Comparison of ENCODE assay signal across 11 cellular contexts in the genomic region with DNA sequence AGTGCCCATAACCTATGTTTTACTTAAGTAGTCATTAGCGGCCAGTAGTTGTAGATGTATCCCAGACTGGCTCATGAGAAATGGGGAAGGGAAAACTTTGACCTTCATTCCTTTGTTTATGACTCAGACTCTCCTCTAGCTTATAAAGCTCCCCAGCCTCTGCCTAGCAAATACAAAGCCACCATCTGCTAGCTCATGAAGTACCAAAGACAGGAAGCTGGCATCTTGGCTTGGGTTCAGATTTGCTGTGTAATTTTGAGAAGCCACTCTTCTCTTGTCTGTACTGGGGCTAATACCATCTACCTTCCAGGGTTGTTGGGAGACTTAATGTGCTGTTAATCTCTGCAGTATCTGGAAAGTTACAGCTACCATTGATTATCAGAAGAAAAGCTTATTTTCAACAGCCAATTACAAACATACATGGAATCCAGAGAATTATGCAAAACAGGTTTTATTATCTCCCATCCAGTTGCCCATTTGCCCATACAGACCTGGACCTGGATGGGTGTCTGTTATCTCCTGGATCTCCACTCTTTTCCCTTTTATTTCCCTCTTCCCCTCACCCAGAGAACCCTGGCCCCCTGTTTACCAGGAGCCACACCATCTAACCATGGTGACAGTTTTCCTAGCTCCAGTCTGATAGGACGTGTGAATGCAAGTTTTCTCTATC.
DNase-seq lines count a peak whose midpoint lies in the region; ATAC-seq and TF ChIP-seq lines count a peak whose summit lies in the region.
"Had no signal": no experiment of that assay in that cellular context is flagged by ENCODE, and none has a peak within 500 bp of the region (broad histone marks: within the 10 kb centered on the region; RNA-seq: fewer than 3 reads in every experiment).

No MANE protein-coding gene starts in this region.

- H3K27ac Mint-ChIP-seq in osteocyte (ENCODE audit: unreplicated experiment) = peak overlapping the region; percentile 90
- H3K27ac Mint-ChIP-seq in activated T-cell treated with anti-CD3 and anti-CD28 coated beads, Interleukin-2, amount 50 U/mL, for 72 hours = no peak overlapping the region
- H3K27ac Mint-ChIP-seq: nephron progenitor cell had no signal

- peaks cover 16% of the 10 kb centered on the region for H3K9me3 Mint-ChIP-seq in osteocyte (ENCODE audit: unreplicated experiment)
- H3K9me3 Mint-ChIP-seq in activated T-cell treated with anti-CD3 and anti-CD28 coated beads, Interleukin-2, amount 50 U/mL, for 72 hours = peaks cover 4 to 6% of the 10 kb centered on the region in 2 donors

- no peak overlapping the region for H3K4me3 Mint-ChIP-seq in osteocyte (ENCODE audit: unreplicated experiment)
- no peak overlapping the region for H3K4me3 Mint-ChIP-seq in activated T-cell treated with anti-CD3 and anti-CD28 coated beads, Interleukin-2, amount 50 U/mL, for 72 hours
- H3K4me3 Mint-ChIP-seq: nephron progenitor cell had no signal

- no peaks in the 10 kb centered on the region for H3K27me3 Mint-ChIP-seq in osteocyte (ENCODE audit: unreplicated experiment)
- no peaks in the 10 kb centered on the region for H3K27me3 Mint-ChIP-seq in activated T-cell treated with anti-CD3 and anti-CD28 coated beads, Interleukin-2, amount 50 U/mL, for 72 hours (ENCODE audit: low read depth)

- H3K4me1 Mint-ChIP-seq in osteocyte (ENCODE audit: unreplicated experiment) = peaks cover 54% of the 10 kb centered on the region
- H3K4me1 Mint-ChIP-seq in activated T-cell treated with anti-CD3 and anti-CD28 coated beads, Interleukin-2, amount 50 U/mL, for 72 hours (ENCODE audit: low read depth) = no peaks in the 10 kb centered on the region

- no peak for TF ChIP-seq CTCF in osteocyte (IDR thresholded peaks at IDR 0.05)

- intact Hi-C loops in Right ventricle myocardium superior (cut with DNase I) = no loop called here

- no peaks in the 10 kb centered on the region for H3K36me3 Mint-ChIP-seq in osteocyte (ENCODE audit: unreplicated experiment)
- no peaks in the 10 kb centered on the region for H3K36me3 Mint-ChIP-seq in activated T-cell treated with anti-CD3 and anti-CD28 coated beads, Interleukin-2, amount 50 U/mL, for 72 hours (ENCODE audit: insufficient read depth in 2 of 2)

- no peak for ATAC-seq in Right ventricle myocardium superior (ENCODE audit: poor library complexity)
- no peak for ATAC-seq in GM19463 (IDR thresholded peaks at IDR 0.05; ENCODE audit: unreplicated experiment)
- ATAC-seq in activated T-cell treated with anti-CD3 and anti-CD28 coated beads, Interleukin-2, amount 50 U/mL, for 72 hours (replicated peaks in 1 of 2) = no peak
- ATAC-seq: K562 had no signal

- DNase-seq in GM04503 (ENCODE audit: low read depth) = peak; percentile 62
- DNase-seq in NCI-H2227 (lab: John Stamatoyannopoulos, UW; ENCODE audit: unreplicated experiment) = peak; percentile 84
- peak; percentile 58 for DNase-seq in cerebellum (ENCODE audit: low spot score)
- DNase-seq in osteocyte (ENCODE audit: extremely low spot score, unreplicated experiment) = no peak
- DNase-seq in Right ventricle myocardium superior = no peak
- no peak for DNase-seq in activated T-cell treated with anti-CD3 and anti-CD28 coated beads, Interleukin-2, amount 50 U/mL, for 72 hours
- no peak for DNase-seq in stimulated activated CD4-positive, alpha-beta T cell treated with anti-CD3 and anti-CD28 coated beads, Interleukin-4, amount 100 ng/mL, for 1 hour
- DNase-seq: nephron progenitor cell, SIG-M5 had no signal

Comparison
In these comparisons a context has a peak if more than half of its experiments do, and no peak if none do; other contexts are left out.
1. DNase-seq: peak in GM04503 (single experiment), NCI-H2227 (single experiment) and cerebellum (single experiment); none in osteocyte (single experiment), Right ventricle myocardium superior (single experiment), activated T-cell treated with anti-CD3 and anti-CD28 coated beads, Interleukin-2, amount 50 U/mL, for 72 hours (0 of 2) and stimulated activated CD4-positive, alpha-beta T cell treated with anti-CD3 and anti-CD28 coated beads, Interleukin-4, amount 100 ng/mL, for 1 hour (single experiment).